In the genomic region with DNA sequence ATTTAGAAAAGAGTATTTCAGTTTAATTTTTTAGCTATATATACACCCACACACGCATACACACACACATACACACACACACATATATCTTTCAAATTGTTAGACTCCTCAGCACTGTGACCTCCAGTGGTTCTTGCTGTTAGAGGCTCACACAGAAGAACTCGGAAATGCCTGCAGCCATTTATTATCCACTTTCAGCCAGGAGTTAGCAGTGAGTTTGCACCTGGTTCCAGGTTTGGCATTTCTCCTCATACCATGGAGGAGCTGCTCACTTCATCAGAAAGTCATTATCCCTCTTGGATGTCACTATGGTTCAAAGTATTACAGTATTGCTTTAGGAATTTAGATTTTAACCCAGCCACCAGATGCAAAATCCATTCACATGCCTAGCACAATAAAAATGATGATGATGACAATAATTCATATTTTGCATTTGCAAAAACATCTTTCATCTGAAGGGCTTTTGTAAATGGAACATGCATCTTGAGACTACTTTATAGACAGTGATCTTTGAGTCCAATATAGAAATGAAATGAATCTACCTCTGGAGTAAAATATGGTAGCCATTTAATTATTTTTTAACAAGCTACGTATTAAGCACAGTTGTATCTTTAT, we compare ENCODE assay signal across 19 cellular contexts. TPM values are rescaled to one million over a fixed set of nuclear protein-coding genes. Genes with fewer than 3 reads are reported as not detected.
DNase-seq lines count a peak whose midpoint lies in the region; ATAC-seq, FAIRE-seq and TF ChIP-seq lines count a peak whose summit lies in the region.
"Had no signal": no experiment of that assay in that cellular context is flagged by ENCODE, and none has a peak within 500 bp of the region (broad histone marks: within the 10 kb centered on the region; RNA-seq: fewer than 3 reads in every experiment).

No MANE protein-coding gene starts in this region.

- ATAC-seq in GM19023 (IDR thresholded peaks at IDR 0.05; ENCODE audit: unreplicated experiment): no peak
- ATAC-seq: Panc1, Right ventricle myocardium inferior, T-helper 17 cell had no signal

- POLR2A ChIA-PET in OCI-LY7 (lab: Charles Lee): interaction anchor here (0.5 to 1.0 kb wide), 3 partner anchors 10 to 24 kb away, joined by 3 read pairs; no protein-coding TSS in a partner anchor
- POLR2A ChIA-PET in SK-N-SH (lab: Yijun Ruan, JAX): no interaction called here

- H4K20me1 ChIP-seq in OCI-LY7 (ENCODE audit: insufficient read depth, low read length): no peaks in the 10 kb centered on the region
- no peaks in the 10 kb centered on the region for H4K20me1 ChIP-seq in SK-N-SH (ENCODE audit: insufficient read depth)

- H3K4me1 ChIP-seq in OCI-LY7 (ENCODE audit: insufficient read depth, low read length, poor library complexity, severe bottlenecking) (peaks cover 60% of the 10 kb centered on the region), tibial artery (no peaks in the 10 kb centered on the region), SK-N-SH (ENCODE audit: control insufficient read depth in 1 of 2, insufficient read depth in 2 of 2, low read depth in 1 of 2, low read length in 1 of 2) (peaks cover 0 to 3% of the 10 kb centered on the region in 2 experiments; a peak in 1 of 4 replicates)

- TF ChIP-seq POLR2A in H54 (IDR thresholded peaks at IDR 0.05; ENCODE audit: low read depth, low read length): no peak

- DNase-seq in NCI-H1417 (lab: John Stamatoyannopoulos, UW) (peak in 2 of 3 experiments; percentile 51 to 86), NCI-H1417 treated with DMSO at 0.1 percent for 48 hours (lab: John Stamatoyannopoulos, UW) (no peak), H54 (ENCODE audit: insufficient read length, low spot score) (no peak), NCI-H2029 treated with DMSO at 0.1 percent for 48 hours (lab: John Stamatoyannopoulos, UW) (peak; percentile 94), OCI-LY7 (ENCODE audit: low spot score) (peak; percentile 74), tibial artery (no peak), SK-N-SH (no peak)
- DNase-seq: 8988T, C1 segment of cervical spinal cord, DMS53, MV-4-11, NCI-H1694 treated with DMSO at 0.1 percent for 48 hours, T-helper 17 cell had no signal

- H3K4me3 ChIP-seq in OCI-LY7 (ENCODE audit: low read depth, low read length, poor library complexity, severe bottlenecking) (peak overlapping the region; percentile 81), tibial artery (no peak overlapping the region), SK-N-SH (ENCODE audit: low read depth in 2 of 2, low read length in 1 of 2) (no peak overlapping the region)
- H3K4me3 ChIP-seq: HAP-1 had no signal

- no peak for TF ChIP-seq RAD21 in SK-N-SH (IDR thresholded peaks at IDR 0.05; ENCODE audit: low read length)

- CTCF ChIA-PET in OCI-LY7 (lab: Charles Lee; ENCODE audit: unreplicated experiment): no interaction called here
- CTCF ChIA-PET in SK-N-SH (lab: Yijun Ruan, JAX): no interaction called here

- H3K36me3 ChIP-seq in OCI-LY7 (ENCODE audit: insufficient read depth, low read length) (peaks cover 35% of the 10 kb centered on the region), tibial artery (no peaks in the 10 kb centered on the region), SK-N-SH (replicated peaks in 1 of 2; ENCODE audit: control insufficient read depth in 1 of 2, insufficient read depth in 2 of 2, low read length in 1 of 2) (no peaks in the 10 kb centered on the region)
- H3K36me3 ChIP-seq: HAP-1 had no signal

- H3K9me3 ChIP-seq in OCI-LY7 (ENCODE audit: low read length) (no peaks in the 10 kb centered on the region), tibial artery (no peaks in the 10 kb centered on the region), SK-N-SH (no peaks in the 10 kb centered on the region)
- H3K9me3 ChIP-seq: HAP-1 had no signal

- H3K9ac ChIP-seq in SK-N-SH: no peak overlapping the region

- BruUV-seq in OCI-LY7 (replicated peaks; lab: Mats Ljungman, UMichigan): no TSS peak

- peak overlapping the region; percentile 42 for H2AFZ ChIP-seq in OCI-LY7 (ENCODE audit: low read length)
- H2AFZ ChIP-seq in SK-N-SH (ENCODE audit: low read depth): no peak overlapping the region

- H3K27me3 ChIP-seq in tibial artery (no peaks in the 10 kb centered on the region), SK-N-SH (ENCODE audit: insufficient read depth) (no peaks in the 10 kb centered on the region)

- TF ChIP-seq EP300 in SK-N-SH (IDR thresholded peaks at IDR 0.05; ENCODE audit: borderline replicate concordance in 1 of 2, low read depth in 1 of 2, low read length in 1 of 2): no peak

- intact Hi-C loops in OCI-LY7 (cut with micrococcal nuclease; ENCODE audit: unreplicated experiment): loop anchor here (10.0 kb wide), 1 partner anchor 184 kb away; no protein-coding TSS in a partner anchor
- intact Hi-C loops in tibial artery (cut with DNase I; ENCODE audit: low total_unique reads): no loop called here

- peak overlapping the region; percentile 100 for H3K27ac ChIP-seq in OCI-LY7 (ENCODE audit: low read depth, low read length, poor library complexity, severe bottlenecking)
- no peak overlapping the region for H3K27ac ChIP-seq in tibial artery
- H3K27ac ChIP-seq in SK-N-SH (ENCODE audit: low read depth in 2 of 2, low read length in 1 of 2): no peak overlapping the region

- H3F3A ChIP-seq in SK-N-SH (replicated peaks; ENCODE audit: insufficient read depth): no peaks in the 10 kb centered on the region

- 85% methylated on average over 3 of the region's 3 CpGs for WGBS in SK-N-SH (ENCODE audit: low lambda C conversion rate)

- TF ChIP-seq CTCF in OCI-LY7 (conservative IDR thresholded peaks at IDR 0.05; ENCODE audit: low read length) (no peak), tibial artery (IDR thresholded peaks at IDR 0.05) (no peak), SK-N-SH (IDR thresholded peaks at IDR 0.05) (no peak)

- FAIRE-seq in H54 (lab: Jason Lieb, UNC): peak; percentile 69
- FAIRE-seq: GM18507 had no signal

- no peaks in the 10 kb centered on the region for H3K9me2 ChIP-seq in OCI-LY7 (ENCODE audit: insufficient read depth, low read length)
- H3K9me2 ChIP-seq in SK-N-SH: no peaks in the 10 kb centered on the region

- peaks cover 44% of the 10 kb centered on the region for H3K79me2 ChIP-seq in OCI-LY7 (ENCODE audit: insufficient read depth, low read depth, low read length)
- H3K79me2 ChIP-seq in SK-N-SH (ENCODE audit: insufficient read depth): no peaks in the 10 kb centered on the region

- H3K4me2 ChIP-seq in OCI-LY7 (ENCODE audit: low read length) (peak overlapping the region; percentile 71), SK-N-SH (no peak overlapping the region)

TF ChIP-seq in SK-N-SH, 30 proteins besides CTCF, POLR2A, EP300 and RAD21:
- TF ChIP-seq IRF3 (IDR thresholded peaks at IDR 0.05; ENCODE audit: low read depth, low read length): no peak
- TF ChIP-seq, protein P1, sequence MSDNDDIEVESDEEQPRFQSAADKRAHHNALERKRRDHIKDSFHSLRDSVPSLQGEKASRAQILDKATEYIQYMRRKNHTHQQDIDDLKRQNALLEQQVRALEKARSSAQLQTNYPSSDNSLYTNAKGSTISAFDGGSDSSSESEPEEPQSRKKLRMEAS (IDR thresholded peaks at IDR 0.05; ENCODE audit: low read depth): no peak
TF ChIP-seq in SK-N-SH: peak in this region for 0.

RNA-seq across cellular contexts. Expression of gene NPAS3, which starts 42.3 kb away (rescaled TPM):
- not detected in 2 replicates for total RNA-seq in OCI-LY7 (2014; rRNA removed; shearing (Covaris generic))
- not detected in 2 replicates for total RNA-seq in OCI-LY7 (2022)
- 4.3 and 4.5 TPM in 2 replicates for polyA plus RNA-seq in SK-N-SH (2012; rRNA removed)
- polyA plus RNA-seq in SK-N-SH (2012; cell fraction: cytosol; rRNA removed): 4.2 and 4.6 TPM in 2 replicates
- polyA plus RNA-seq in SK-N-SH (2012; cell fraction: nucleus; rRNA removed): 7.1 and 7.3 TPM in 2 replicates
- total RNA-seq: LHCN-M2, T-helper 17 cell had no signal

Comparison
In these comparisons a context has a peak if more than half of its experiments do, and no peak if none do; other contexts are left out.
1. DNase-seq: peak in NCI-H1417 (2 of 3), NCI-H2029 treated with DMSO at 0.1 percent for 48 hours (single experiment) and OCI-LY7 (single experiment); none in NCI-H1417 treated with DMSO at 0.1 percent for 48 hours (single experiment), H54 (single experiment), tibial artery (0 of 2) and SK-N-SH (single experiment).